In genomic region chr11:34525887-34526657, GRCh38 we compare ENCODE assay signal across 19 cellular contexts. TPM values are rescaled to one million over a fixed set of nuclear protein-coding genes. Genes with fewer than 3 reads are reported as not detected.
"Had no signal": no experiment of that assay in that cellular context is flagged by ENCODE, and none has a peak within 500 bp of the region (broad histone marks: within the 10 kb centered on the region; RNA-seq: fewer than 3 reads in every experiment).

No MANE protein-coding gene starts in this region.

- H3K9me3 Mint-ChIP-seq: activated CD4-positive, alpha-beta T cell treated with anti-CD3 and anti-CD28 coated beads, Interleukin-2, amount 10 ng/mL, durations not matched to agents 24 days and 14 days; stimulated activated naive B cell treated with anti-CD40 and anti-IgM and Interleukin-4, amounts not matched to agents 10 μg/mL and 1 μg/mL and 100 μg/mL, for 72 hours; WTC11 had no signal

- H3K9me3 ChIP-seq: gastroesophageal sphincter, left ventricle myocardium inferior, prostate gland, right lobe of liver, tibial nerve, vagina had no signal

- H3K4me3 Mint-ChIP-seq: activated CD4-positive, alpha-beta T cell treated with anti-CD3 and anti-CD28 coated beads, Interleukin-2, amount 10 ng/mL, durations not matched to agents 24 days and 14 days; nephron; stimulated activated naive B cell treated with anti-CD40 and anti-IgM and Interleukin-4, amounts not matched to agents 10 μg/mL and 1 μg/mL and 100 μg/mL, for 72 hours; WTC11 had no signal

- H3K4me1 ChIP-seq: gastroesophageal sphincter, left ventricle myocardium inferior, prostate gland, tibial nerve, vagina had no signal

- H3K36me3 ChIP-seq: gastroesophageal sphincter, left ventricle myocardium inferior, prostate gland, right lobe of liver, tibial nerve, vagina had no signal

- DNase-seq: activated CD4-positive, alpha-beta T cell treated with anti-CD3 and anti-CD28 coated beads, Interleukin-2, amount 10 ng/mL, durations not matched to agents 24 days and 14 days; activated T-cell treated with anti-CD3 and anti-CD28 coated beads, Interleukin-2, amount 50 U/mL, for 48 hours; cortex of kidney; effector CD8-positive, alpha-beta T cell; kidney; left ventricle myocardium inferior; mesenchymal stem cell; occipital lobe; right lobe of liver; stimulated activated naive B cell treated with anti-CD40 and anti-IgM and Interleukin-4, amounts not matched to agents 10 μg/mL and 1 μg/mL and 100 μg/mL, for 72 hours had no signal

- H3K4me3 ChIP-seq: gastroesophageal sphincter, left ventricle myocardium inferior, prostate gland, right lobe of liver, tibial nerve, vagina had no signal

- H3K27ac Mint-ChIP-seq: activated CD4-positive, alpha-beta T cell treated with anti-CD3 and anti-CD28 coated beads, Interleukin-2, amount 10 ng/mL, durations not matched to agents 24 days and 14 days; nephron; stimulated activated naive B cell treated with anti-CD40 and anti-IgM and Interleukin-4, amounts not matched to agents 10 μg/mL and 1 μg/mL and 100 μg/mL, for 72 hours; WTC11 had no signal

- H3K27ac ChIP-seq: epithelial cell of prostate, gastroesophageal sphincter, left ventricle myocardium inferior, prostate gland, right lobe of liver, tibial nerve, vagina had no signal

- H3K4me1 Mint-ChIP-seq: nephron; stimulated activated naive B cell treated with anti-CD40 and anti-IgM and Interleukin-4, amounts not matched to agents 10 μg/mL and 1 μg/mL and 100 μg/mL, for 72 hours; WTC11 had no signal

- ATAC-seq: gastroesophageal sphincter; stimulated activated naive B cell treated with anti-CD40 and anti-IgM and Interleukin-4, amounts not matched to agents 10 μg/mL and 1 μg/mL and 100 μg/mL, for 72 hours; WTC11 had no signal

- H3K36me3 Mint-ChIP-seq: stimulated activated naive B cell treated with anti-CD40 and anti-IgM and Interleukin-4, amounts not matched to agents 10 μg/mL and 1 μg/mL and 100 μg/mL, for 72 hours; WTC11 had no signal

- H3K27me3 ChIP-seq: right lobe of liver, tibial nerve, vagina had no signal

RNA-seq across cellular contexts. Expression of gene ELF5, which starts 12.5 kb away (rescaled TPM):
- total RNA-seq: activated CD4-positive, alpha-beta T cell treated with anti-CD3 and anti-CD28 coated beads, Interleukin-2, amount 10 ng/mL, durations not matched to agents 24 days and 14 days; cardiac septum; left ventricle myocardium inferior; occipital lobe; subcutaneous adipose tissue; tibial nerve; vagina; WTC11 had no signal
